ENCODE assay signal across 22 cellular contexts in the genomic region with DNA sequence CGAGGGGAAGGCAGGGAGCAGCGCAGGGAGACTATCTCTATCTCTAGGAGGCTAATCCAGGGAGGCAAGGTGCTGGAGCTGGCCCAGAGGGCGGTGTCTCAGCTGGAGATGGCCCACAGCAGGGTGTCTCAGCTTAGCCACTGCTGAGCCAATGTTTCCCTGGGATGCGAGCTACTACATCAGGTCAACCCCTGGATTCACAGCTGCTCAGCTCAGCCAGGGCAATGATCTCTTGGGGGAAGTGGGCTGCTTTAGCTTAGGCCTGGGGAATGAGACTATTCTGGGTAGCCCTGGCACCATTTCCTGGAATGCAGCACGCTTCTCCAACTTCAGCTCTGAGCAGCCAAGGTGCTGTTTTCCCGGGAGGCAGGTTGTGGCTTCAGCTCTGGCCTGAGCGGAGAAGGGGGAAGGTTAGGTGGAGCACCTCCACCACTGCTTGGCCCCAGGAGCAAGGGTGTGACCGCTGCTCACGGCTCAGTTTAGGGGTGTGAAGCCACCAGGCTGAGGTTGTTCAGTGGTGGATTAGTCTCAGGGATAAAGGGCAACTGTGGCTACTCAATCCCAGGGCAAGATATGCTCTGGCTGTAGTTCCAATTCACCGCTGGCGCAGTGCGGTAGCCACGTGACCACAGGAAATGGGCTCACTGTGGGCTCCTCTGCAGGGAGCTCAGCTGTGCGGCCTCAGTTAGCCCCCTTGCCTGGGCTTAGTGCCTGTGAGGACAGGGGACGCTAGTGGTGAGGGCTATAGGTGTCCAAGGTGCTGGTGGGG. TPM values are rescaled to one million over a fixed set of nuclear protein-coding genes. Genes with fewer than 3 reads are reported as not detected.
DNase-seq lines count a peak whose midpoint lies in the region; ATAC-seq and TF ChIP-seq lines count a peak whose summit lies in the region.
"Had no signal": no experiment of that assay in that cellular context is flagged by ENCODE, and none has a peak within 500 bp of the region (broad histone marks: within the 10 kb centered on the region; RNA-seq: fewer than 3 reads in every experiment).

No MANE protein-coding gene starts in this region.

- H3K4me1 ChIP-seq in breast epithelium (peaks cover 6 to 9% of the 10 kb centered on the region in 2 donors), endodermal cell (ENCODE audit: control insufficient read depth, insufficient read depth, low read length) (peaks cover 5% of the 10 kb centered on the region), upper lobe of right lung (no peaks in the 10 kb centered on the region)
- H3K4me1 ChIP-seq: neural progenitor cell, thyroid gland had no signal

- H3K4me3 Mint-ChIP-seq in MCF 10A (ENCODE audit: unreplicated experiment) (no peak overlapping the region), endodermal cell (no peak overlapping the region)
- H3K4me3 Mint-ChIP-seq: activated CD4-positive, alpha-beta T cell treated with anti-CD3 and anti-CD28 coated beads, Interleukin-2, amount 10 ng/mL, durations not matched to agents 24 days and 14 days; CD8-positive, alpha-beta memory T cell; neural progenitor cell had no signal

- no peak for TF ChIP-seq POLR2A in breast epithelium (IDR thresholded peaks at IDR 0.05)

- H3K27me3 Mint-ChIP-seq in MCF 10A (ENCODE audit: insufficient read depth, unreplicated experiment) (peaks cover 28% of the 10 kb centered on the region), endodermal cell (ENCODE audit: insufficient read depth) (peaks cover 16% of the 10 kb centered on the region)

- H3K27me3 ChIP-seq in breast epithelium (peaks cover 0 to 3% of the 10 kb centered on the region in 2 donors), endodermal cell (ENCODE audit: control insufficient read depth, insufficient read depth, low read length, poor library complexity, severe bottlenecking) (no peaks in the 10 kb centered on the region), upper lobe of right lung (peaks cover 19% of the 10 kb centered on the region)
- H3K27me3 ChIP-seq: neural progenitor cell, thyroid gland had no signal

- CTCF ChIA-PET in MCF 10A (lab: Yijun Ruan, JAX) = interaction anchor here (1.6 to 2.1 kb wide), 2 partner anchors 12 to 56 kb away, joined by 4 to 7 read pairs; no protein-coding TSS in a partner anchor

- H3K27ac ChIP-seq in breast epithelium (peak overlapping the region; percentile 17 to 32), endodermal cell (ENCODE audit: low read depth, low read length) (no peak overlapping the region), upper lobe of right lung (no peak overlapping the region)
- H3K27ac ChIP-seq: neural progenitor cell, thyroid gland had no signal

- no peak for TF ChIP-seq CTCF in breast epithelium (IDR thresholded peaks at IDR 0.05)
- TF ChIP-seq CTCF in MCF 10A (IDR thresholded peaks at IDR 0.05; ENCODE audit: unreplicated experiment) = no peak
- no peak for TF ChIP-seq CTCF in endodermal cell (conservative IDR thresholded peaks at IDR 0.05)
- no peak for TF ChIP-seq CTCF in upper lobe of right lung (IDR thresholded peaks at IDR 0.05)

- no peaks in the 10 kb centered on the region for H3K9me3 ChIP-seq in breast epithelium
- H3K9me3 ChIP-seq in endodermal cell (ENCODE audit: control insufficient read depth, low read length) = no peaks in the 10 kb centered on the region
- no peaks in the 10 kb centered on the region for H3K9me3 ChIP-seq in upper lobe of right lung
- H3K9me3 ChIP-seq: thyroid gland had no signal

- H3K27ac Mint-ChIP-seq in MCF 10A (ENCODE audit: low read depth, unreplicated experiment) (no peak overlapping the region), endodermal cell (no peak overlapping the region)
- H3K27ac Mint-ChIP-seq: activated CD4-positive, alpha-beta T cell treated with anti-CD3 and anti-CD28 coated beads, Interleukin-2, amount 10 ng/mL, durations not matched to agents 24 days and 14 days; CD8-positive, alpha-beta memory T cell; neural progenitor cell had no signal

- 84 to 89% methylated on average over 14 to 15 of the region's 15 CpGs for WGBS in endodermal cell (ENCODE audit: insufficient coverage in 1 of 2, insufficient read length in 1 of 2), 2 experiments

- DNase-seq in breast epithelium (ENCODE audit: low spot score in 2 of 2) (peak; percentile 43 to 51), MCF 10A (ENCODE audit: unreplicated experiment) (no peak), endodermal cell (peak; percentile 61), upper lobe of right lung (peak; percentile 38), midbrain (lab: John Stamatoyannopoulos, UW) (no peak)
- DNase-seq: ACHN; activated CD4-positive, alpha-beta T cell treated with anti-CD3 and anti-CD28 coated beads, Interleukin-2, amount 10 ng/mL, durations not matched to agents 24 days and 14 days; activated T-cell treated with anti-CD3 and anti-CD28 coated beads, Interleukin-2, amount 50 U/mL, for 1 hour; cerebellar nuclear complex; EL; HCEC 1CT; IMR-90; NCI-H1048; NCI-H2171 treated with DMSO at 0.1 percent for 48 hours; NK-92 treated with Interleukin-12 subunit alpha and Interleukin-12 subunit beta, amount 100 ng/mL, for 24 hours; stimulated activated CD4-positive, alpha-beta T cell treated with anti-CD3 and anti-CD28 coated beads, Interleukin-2, amount 100 ng/mL, for 48 hours; thyroid gland had no signal

- BruUV-seq in MCF 10A (replicated peaks; lab: Mats Ljungman, UMichigan) = no TSS peak

- H3K9me3 Mint-ChIP-seq in MCF 10A (ENCODE audit: unreplicated experiment) = no peaks in the 10 kb centered on the region
- H3K9me3 Mint-ChIP-seq in endodermal cell = peaks cover 8% of the 10 kb centered on the region
- H3K9me3 Mint-ChIP-seq: activated CD4-positive, alpha-beta T cell treated with anti-CD3 and anti-CD28 coated beads, Interleukin-2, amount 10 ng/mL, durations not matched to agents 24 days and 14 days had no signal

- H3K9ac ChIP-seq in endodermal cell (ENCODE audit: extremely low read depth, low read length, poor library complexity, severe bottlenecking) = no peak overlapping the region
- H3K9ac ChIP-seq: neural progenitor cell had no signal

- H3K36me3 ChIP-seq in breast epithelium (no peaks in the 10 kb centered on the region), endodermal cell (ENCODE audit: control insufficient read depth, insufficient read depth, low read length) (no peaks in the 10 kb centered on the region), upper lobe of right lung (no peaks in the 10 kb centered on the region)
- H3K36me3 ChIP-seq: neural progenitor cell, thyroid gland had no signal

- POLR2A ChIA-PET in MCF 10A (lab: Yijun Ruan, JAX) = interaction anchor here (0.6 to 1.1 kb wide), 3 partner anchors 9 to 71 kb away, joined by 3 to 4 read pairs (median 3); a partner anchor contains a TSS

- peaks cover 5% of the 10 kb centered on the region for H3K36me3 Mint-ChIP-seq in MCF 10A (ENCODE audit: insufficient read depth, unreplicated experiment)
- no peaks in the 10 kb centered on the region for H3K36me3 Mint-ChIP-seq in endodermal cell (ENCODE audit: low read depth)
- H3K36me3 Mint-ChIP-seq: neural progenitor cell had no signal

- H3K4me3 ChIP-seq in breast epithelium = no peak overlapping the region
- H3K4me3 ChIP-seq in endodermal cell (ENCODE audit: low read length) = no peak overlapping the region
- H3K4me3 ChIP-seq in upper lobe of right lung = no peak overlapping the region
- H3K4me3 ChIP-seq: neural progenitor cell, thyroid gland had no signal

- no peak for ATAC-seq in upper lobe of right lung
- ATAC-seq in HG02884 (IDR thresholded peaks at IDR 0.05; ENCODE audit: unreplicated experiment) = no peak

- H3K4me1 Mint-ChIP-seq in MCF 10A (ENCODE audit: insufficient read depth, unreplicated experiment) (no peaks in the 10 kb centered on the region), endodermal cell (peaks cover 12% of the 10 kb centered on the region)
- H3K4me1 Mint-ChIP-seq: activated CD4-positive, alpha-beta T cell treated with anti-CD3 and anti-CD28 coated beads, Interleukin-2, amount 10 ng/mL, durations not matched to agents 24 days and 14 days; CD8-positive, alpha-beta memory T cell had no signal

- intact Hi-C loops in breast epithelium (cut with DNase I; ENCODE audit: low total_unique reads) = no loop called here
- intact Hi-C loops in MCF 10A (cut with micrococcal nuclease) = no loop called here
- intact Hi-C loops in upper lobe of right lung (cut with DNase I) = no loop called here

RNA-seq across cellular contexts. Expression of a gene that starts 5.2 kb away (rescaled TPM):
- total RNA-seq in breast epithelium (1 to 10 TPM in 2 of 3 donors, not detected in 1; 2.9 to 4.9 TPM), MCF 10A (2022) (16.4 TPM in 2 replicates), endodermal cell (not detected), upper lobe of right lung (17.1 TPM)
- polyA plus RNA-seq in endodermal cell (2013, experiment 1 of 2) = not detected
- polyA plus RNA-seq in endodermal cell (2013, experiment 2 of 2) = not detected
- total RNA-seq: IMR-90 had no signal

RNA-seq across cellular contexts. Expression of a gene that starts 13.6 kb away (rescaled TPM):
- total RNA-seq in breast epithelium (not detected), MCF 10A (2022) (not detected in 2 replicates), endodermal cell (not detected), upper lobe of right lung (not detected)
- not detected for polyA plus RNA-seq in endodermal cell (2013, experiment 1 of 2)
- not detected for polyA plus RNA-seq in endodermal cell (2013, experiment 2 of 2)
- total RNA-seq: activated CD4-positive, alpha-beta T cell treated with anti-CD3 and anti-CD28 coated beads, Interleukin-2, amount 10 ng/mL, durations not matched to agents 24 days and 14 days; CD8-positive, alpha-beta memory T cell; IMR-90; lung microvascular endothelial cell; thyroid gland had no signal
- polyA plus RNA-seq: adipose tissue; CD8-positive, alpha-beta memory T cell; IMR-90 had no signal

RNA-seq across cellular contexts. Expression of a gene that starts 18.2 kb away (rescaled TPM):
- total RNA-seq in breast epithelium = 10 to 100 TPM in 2 of 3 donors, not detected in 1; 24.6 to 46.5 TPM
- total RNA-seq in MCF 10A (2022) = 4.0 and 6.9 TPM in 2 replicates
- total RNA-seq in endodermal cell = not detected
- polyA plus RNA-seq in endodermal cell (2013, experiment 1 of 2) = not detected
- not detected for polyA plus RNA-seq in endodermal cell (2013, experiment 2 of 2)
- total RNA-seq in upper lobe of right lung = not detected
- total RNA-seq: lung microvascular endothelial cell, thyroid gland had no signal
- polyA plus RNA-seq: CD8-positive, alpha-beta memory T cell had no signal

RNA-seq across cellular contexts. Expression of a gene that starts 24.5 kb away (rescaled TPM):
- total RNA-seq in breast epithelium (not detected), MCF 10A (2022) (not detected in 2 replicates), endodermal cell (under 1 TPM in 1 of 2 donors, not detected in 1; 0.35 TPM), upper lobe of right lung (not detected)
- polyA plus RNA-seq in endodermal cell (2013, experiment 1 of 2) = 0.36 TPM
- polyA plus RNA-seq in endodermal cell (2013, experiment 2 of 2) = 0.41 TPM
- total RNA-seq: activated CD4-positive, alpha-beta T cell treated with anti-CD3 and anti-CD28 coated beads, Interleukin-2, amount 10 ng/mL, durations not matched to agents 24 days and 14 days; IMR-90; lung microvascular endothelial cell; thyroid gland had no signal
- polyA plus RNA-seq: adipose tissue; CD8-positive, alpha-beta memory T cell; IMR-90 had no signal

RNA-seq across cellular contexts. Expression of a gene that starts 34.8 kb away (rescaled TPM):
- total RNA-seq in breast epithelium = 100 to 1,000 TPM; 147 to 292 (median 230) TPM
- total RNA-seq in MCF 10A (2022) = 438 and 504 TPM in 2 replicates
- 100 to 1,000 TPM; 264 to 272 TPM for total RNA-seq in endodermal cell
- 227 TPM for polyA plus RNA-seq in endodermal cell (2013, experiment 1 of 2)
- polyA plus RNA-seq in endodermal cell (2013, experiment 2 of 2) = 216 TPM
- total RNA-seq in upper lobe of right lung = 179 TPM

Comparison
In these comparisons a context has a peak if more than half of its experiments do, and no peak if none do; other contexts are left out.
1. DNase-seq: peak in breast epithelium (2 of 2), endodermal cell (single experiment) and upper lobe of right lung (single experiment); none in MCF 10A (single experiment) and midbrain (single experiment).
2. H3K27ac ChIP-seq: peak in breast epithelium (2 of 2); none in endodermal cell (single experiment) and upper lobe of right lung (single experiment).